2 cellular contexts compared by ENCODE assay signal in genomic region chr16:30551781-30552180, GRCh38.
TF ChIP-seq lines count a peak whose summit lies in the region.

No MANE protein-coding gene starts in this region.

TF ChIP-seq in K562, 482 proteins besides CTCF, POLR2A, EP300 and RAD21:
- TF ChIP-seq PKNOX1 (IDR thresholded peaks at IDR 0.05), result peak; percentile 33; the same call in 1 of the 2 replicates
- no peak for TF ChIP-seq MAFG (tag; conservative IDR thresholded peaks at IDR 0.05)
- TF ChIP-seq GATA2 (CRISPR knock-in tag; IDR thresholded peaks at IDR 0.05), result 0 out of 2 replicates have a peak, but pooled peaks have one; percentile 37
TF ChIP-seq in K562: peak in this region for 2.

TF ChIP-seq in GM23338, 12 proteins besides CTCF, POLR2A, EP300 and RAD21:
- TF ChIP-seq EZH2 (IDR thresholded peaks at IDR 0.05; ENCODE audit: low read depth, unreplicated experiment) (no peak), JUNB (IDR thresholded peaks at IDR 0.05; ENCODE audit: unreplicated experiment) (no peak), CREB1 (CRISPR knock-in tag; IDR thresholded peaks at IDR 0.05; ENCODE audit: low read depth) (no peak), EZH2phosphoT487 (IDR thresholded peaks at IDR 0.05; ENCODE audit: unreplicated experiment) (no peak), POLR2AphosphoS5 (IDR thresholded peaks at IDR 0.05; ENCODE audit: low read depth) (no peak), STAT1 (IDR thresholded peaks at IDR 0.05; ENCODE audit: unreplicated experiment) (no peak), ZNF114 (CRISPR knock-in tag; IDR thresholded peaks at IDR 0.05) (no peak), NANOG (IDR thresholded peaks at IDR 0.05; ENCODE audit: borderline replicate concordance) (no peak)
- TF ChIP-seq, protein P1, sequence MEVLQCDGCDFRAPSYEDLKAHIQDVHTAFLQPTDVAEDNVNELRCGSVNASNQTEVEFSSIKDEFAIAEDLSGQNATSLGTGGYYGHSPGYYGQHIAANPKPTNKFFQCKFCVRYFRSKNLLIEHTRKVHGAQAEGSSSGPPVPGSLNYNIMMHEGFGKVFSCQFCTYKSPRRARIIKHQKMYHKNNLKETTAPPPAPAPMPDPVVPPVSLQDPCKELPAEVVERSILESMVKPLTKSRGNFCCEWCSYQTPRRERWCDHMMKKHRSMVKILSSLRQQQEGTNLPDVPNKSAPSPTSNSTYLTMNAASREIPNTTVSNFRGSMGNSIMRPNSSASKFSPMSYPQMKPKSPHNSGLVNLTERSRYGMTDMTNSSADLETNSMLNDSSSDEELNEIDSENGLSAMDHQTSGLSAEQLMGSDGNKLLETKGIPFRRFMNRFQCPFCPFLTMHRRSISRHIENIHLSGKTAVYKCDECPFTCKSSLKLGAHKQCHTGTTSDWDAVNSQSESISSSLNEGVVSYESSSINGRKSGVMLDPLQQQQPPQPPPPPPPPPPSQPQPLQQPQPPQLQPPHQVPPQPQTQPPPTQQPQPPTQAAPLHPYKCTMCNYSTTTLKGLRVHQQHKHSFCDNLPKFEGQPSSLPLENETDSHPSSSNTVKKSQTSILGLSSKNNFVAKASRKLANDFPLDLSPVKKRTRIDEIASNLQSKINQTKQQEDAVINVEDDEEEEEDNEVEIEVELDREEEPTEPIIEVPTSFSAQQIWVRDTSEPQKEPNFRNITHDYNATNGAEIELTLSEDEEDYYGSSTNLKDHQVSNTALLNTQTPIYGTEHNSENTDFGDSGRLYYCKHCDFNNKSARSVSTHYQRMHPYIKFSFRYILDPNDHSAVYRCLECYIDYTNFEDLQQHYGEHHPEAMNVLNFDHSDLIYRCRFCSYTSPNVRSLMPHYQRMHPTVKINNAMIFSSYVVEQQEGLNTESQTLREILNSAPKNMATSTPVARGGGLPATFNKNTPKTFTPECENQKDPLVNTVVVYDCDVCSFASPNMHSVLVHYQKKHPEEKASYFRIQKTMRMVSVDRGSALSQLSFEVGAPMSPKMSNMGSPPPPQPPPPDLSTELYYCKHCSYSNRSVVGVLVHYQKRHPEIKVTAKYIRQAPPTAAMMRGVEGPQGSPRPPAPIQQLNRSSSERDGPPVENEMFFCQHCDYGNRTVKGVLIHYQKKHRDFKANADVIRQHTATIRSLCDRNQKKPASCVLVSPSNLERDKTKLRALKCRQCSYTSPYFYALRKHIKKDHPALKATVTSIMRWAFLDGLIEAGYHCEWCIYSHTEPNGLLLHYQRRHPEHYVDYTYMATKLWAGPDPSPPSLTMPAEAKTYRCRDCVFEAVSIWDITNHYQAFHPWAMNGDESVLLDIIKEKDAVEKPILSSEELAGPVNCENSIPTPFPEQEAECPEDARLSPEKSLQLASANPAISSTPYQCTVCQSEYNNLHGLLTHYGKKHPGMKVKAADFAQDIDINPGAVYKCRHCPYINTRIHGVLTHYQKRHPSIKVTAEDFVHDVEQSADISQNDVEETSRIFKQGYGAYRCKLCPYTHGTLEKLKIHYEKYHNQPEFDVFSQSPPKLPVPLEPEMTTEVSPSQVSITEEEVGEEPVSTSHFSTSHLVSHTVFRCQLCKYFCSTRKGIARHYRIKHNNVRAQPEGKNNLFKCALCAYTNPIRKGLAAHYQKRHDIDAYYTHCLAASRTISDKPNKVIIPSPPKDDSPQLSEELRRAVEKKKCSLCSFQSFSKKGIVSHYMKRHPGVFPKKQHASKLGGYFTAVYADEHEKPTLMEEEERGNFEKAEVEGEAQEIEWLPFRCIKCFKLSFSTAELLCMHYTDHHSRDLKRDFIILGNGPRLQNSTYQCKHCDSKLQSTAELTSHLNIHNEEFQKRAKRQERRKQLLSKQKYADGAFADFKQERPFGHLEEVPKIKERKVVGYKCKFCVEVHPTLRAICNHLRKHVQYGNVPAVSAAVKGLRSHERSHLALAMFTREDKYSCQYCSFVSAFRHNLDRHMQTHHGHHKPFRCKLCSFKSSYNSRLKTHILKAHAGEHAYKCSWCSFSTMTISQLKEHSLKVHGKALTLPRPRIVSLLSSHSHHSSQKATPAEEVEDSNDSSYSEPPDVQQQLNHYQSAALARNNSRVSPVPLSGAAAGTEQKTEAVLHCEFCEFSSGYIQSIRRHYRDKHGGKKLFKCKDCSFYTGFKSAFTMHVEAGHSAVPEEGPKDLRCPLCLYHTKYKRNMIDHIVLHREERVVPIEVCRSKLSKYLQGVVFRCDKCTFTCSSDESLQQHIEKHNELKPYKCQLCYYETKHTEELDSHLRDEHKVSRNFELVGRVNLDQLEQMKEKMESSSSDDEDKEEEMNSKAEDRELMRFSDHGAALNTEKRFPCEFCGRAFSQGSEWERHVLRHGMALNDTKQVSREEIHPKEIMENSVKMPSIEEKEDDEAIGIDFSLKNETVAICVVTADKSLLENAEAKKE (CRISPR knock-in tag; IDR thresholded peaks at IDR 0.05), result no peak
- TF ChIP-seq, protein P2, sequence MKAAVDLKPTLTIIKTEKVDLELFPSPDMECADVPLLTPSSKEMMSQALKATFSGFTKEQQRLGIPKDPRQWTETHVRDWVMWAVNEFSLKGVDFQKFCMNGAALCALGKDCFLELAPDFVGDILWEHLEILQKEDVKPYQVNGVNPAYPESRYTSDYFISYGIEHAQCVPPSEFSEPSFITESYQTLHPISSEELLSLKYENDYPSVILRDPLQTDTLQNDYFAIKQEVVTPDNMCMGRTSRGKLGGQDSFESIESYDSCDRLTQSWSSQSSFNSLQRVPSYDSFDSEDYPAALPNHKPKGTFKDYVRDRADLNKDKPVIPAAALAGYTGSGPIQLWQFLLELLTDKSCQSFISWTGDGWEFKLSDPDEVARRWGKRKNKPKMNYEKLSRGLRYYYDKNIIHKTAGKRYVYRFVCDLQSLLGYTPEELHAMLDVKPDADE (IDR thresholded peaks at IDR 0.05), result no peak
- TF ChIP-seq, protein P3, sequence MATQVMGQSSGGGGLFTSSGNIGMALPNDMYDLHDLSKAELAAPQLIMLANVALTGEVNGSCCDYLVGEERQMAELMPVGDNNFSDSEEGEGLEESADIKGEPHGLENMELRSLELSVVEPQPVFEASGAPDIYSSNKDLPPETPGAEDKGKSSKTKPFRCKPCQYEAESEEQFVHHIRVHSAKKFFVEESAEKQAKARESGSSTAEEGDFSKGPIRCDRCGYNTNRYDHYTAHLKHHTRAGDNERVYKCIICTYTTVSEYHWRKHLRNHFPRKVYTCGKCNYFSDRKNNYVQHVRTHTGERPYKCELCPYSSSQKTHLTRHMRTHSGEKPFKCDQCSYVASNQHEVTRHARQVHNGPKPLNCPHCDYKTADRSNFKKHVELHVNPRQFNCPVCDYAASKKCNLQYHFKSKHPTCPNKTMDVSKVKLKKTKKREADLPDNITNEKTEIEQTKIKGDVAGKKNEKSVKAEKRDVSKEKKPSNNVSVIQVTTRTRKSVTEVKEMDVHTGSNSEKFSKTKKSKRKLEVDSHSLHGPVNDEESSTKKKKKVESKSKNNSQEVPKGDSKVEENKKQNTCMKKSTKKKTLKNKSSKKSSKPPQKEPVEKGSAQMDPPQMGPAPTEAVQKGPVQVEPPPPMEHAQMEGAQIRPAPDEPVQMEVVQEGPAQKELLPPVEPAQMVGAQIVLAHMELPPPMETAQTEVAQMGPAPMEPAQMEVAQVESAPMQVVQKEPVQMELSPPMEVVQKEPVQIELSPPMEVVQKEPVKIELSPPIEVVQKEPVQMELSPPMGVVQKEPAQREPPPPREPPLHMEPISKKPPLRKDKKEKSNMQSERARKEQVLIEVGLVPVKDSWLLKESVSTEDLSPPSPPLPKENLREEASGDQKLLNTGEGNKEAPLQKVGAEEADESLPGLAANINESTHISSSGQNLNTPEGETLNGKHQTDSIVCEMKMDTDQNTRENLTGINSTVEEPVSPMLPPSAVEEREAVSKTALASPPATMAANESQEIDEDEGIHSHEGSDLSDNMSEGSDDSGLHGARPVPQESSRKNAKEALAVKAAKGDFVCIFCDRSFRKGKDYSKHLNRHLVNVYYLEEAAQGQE (IDR thresholded peaks at IDR 0.05; ENCODE audit: unreplicated experiment), result no peak
